34 cellular contexts compared by ENCODE assay signal in genomic region chrX:12322031-12322430, GRCh38.
DNase-seq lines count a peak whose midpoint lies in the region; ATAC-seq, FAIRE-seq and TF ChIP-seq lines count a peak whose summit lies in the region.
"Had no signal": no experiment of that assay in that cellular context is flagged by ENCODE, and none has a peak within 500 bp of the region (broad histone marks: within the 10 kb centered on the region; RNA-seq: fewer than 3 reads in every experiment).

No MANE protein-coding gene starts in this region.

- POLR2A ChIA-PET in HEK293 (lab: Yijun Ruan, JAX): no interaction called here

- H3K36me3 ChIP-seq in HEK293 (ENCODE audit: control insufficient read depth in 2 of 2, insufficient read depth in 1 of 2, low read length in 2 of 2): no peaks in the 10 kb centered on the region
- no peaks in the 10 kb centered on the region for H3K36me3 ChIP-seq in astrocyte (ENCODE audit: insufficient read depth, low read length)
- H3K36me3 ChIP-seq: BE2C; BLaER1; BLaER1 treated with 17β-estradiol and CSF1 and Interleukin-3, amounts not matched to agents 10 nM and 100 nM had no signal

- H3K9me3 ChIP-seq in HEK293 (ENCODE audit: control insufficient read depth, insufficient read depth, low read depth, low read length) (peaks cover 5% of the 10 kb centered on the region), astrocyte (ENCODE audit: insufficient read depth, low read depth, low read length) (no peaks in the 10 kb centered on the region)
- H3K9me3 ChIP-seq: A549, BE2C, BLaER1, Caco-2 had no signal

- H3K79me2 ChIP-seq in astrocyte (ENCODE audit: insufficient read depth, low read length): no peaks in the 10 kb centered on the region

- H3K36me3 Mint-ChIP-seq in activated naive CD4-positive, alpha-beta T cell treated with anti-CD3 and anti-CD28 coated beads, Interleukin-2, amount 10 ng/mL, durations not matched to agents 7 days and 5 days: no peaks in the 10 kb centered on the region
- H3K36me3 Mint-ChIP-seq in activated naive CD4-positive, alpha-beta T cell treated with anti-CD3 and anti-CD28 coated beads, Interleukin-2, amount 50 U/mL, for 72 hours: no peaks in the 10 kb centered on the region
- H3K36me3 Mint-ChIP-seq in astrocyte (ENCODE audit: low read depth, unreplicated experiment): no peaks in the 10 kb centered on the region
- H3K36me3 Mint-ChIP-seq: CD14-positive monocyte; CD4-positive, alpha-beta memory T cell; CD4-positive, CD25-positive, alpha-beta regulatory T cell; CD8-positive, alpha-beta memory T cell; CD8-positive, alpha-beta T cell had no signal

- no peak overlapping the region for H3K9ac ChIP-seq in astrocyte (ENCODE audit: low read length)
- H3K9ac ChIP-seq: BLaER1; BLaER1 treated with 17β-estradiol and CSF1 and Interleukin-3, amounts not matched to agents 10 nM and 100 nM had no signal

- CTCF ChIA-PET in activated naive CD4-positive, alpha-beta T cell treated with anti-CD3 and anti-CD28 coated beads, Interleukin-2, amount 10 ng/mL, durations not matched to agents 7 days and 5 days (lab: Charles Lee): no interaction called here
- CTCF ChIA-PET in HEK293 (lab: Yijun Ruan, JAX): interaction anchor here (0.6 kb wide), 1 partner anchor 459 kb away, joined by 6 read pairs; no protein-coding TSS in a partner anchor

- peak; percentile 74 for FAIRE-seq in astrocyte (lab: Jason Lieb, UNC)
- FAIRE-seq: A204.1, A549 had no signal

- no peak overlapping the region for H3K4me2 ChIP-seq in astrocyte (ENCODE audit: low read length)
- H3K4me2 ChIP-seq: A549; BLaER1; BLaER1 treated with 17β-estradiol and CSF1 and Interleukin-3, amounts not matched to agents 10 nM and 100 nM had no signal

- H3K4me1 Mint-ChIP-seq in activated naive CD4-positive, alpha-beta T cell treated with anti-CD3 and anti-CD28 coated beads, Interleukin-2, amount 10 ng/mL, durations not matched to agents 7 days and 5 days: no peaks in the 10 kb centered on the region
- no peaks in the 10 kb centered on the region for H3K4me1 Mint-ChIP-seq in astrocyte (ENCODE audit: low read depth, unreplicated experiment)
- H3K4me1 Mint-ChIP-seq: B cell; CD14-positive monocyte; CD4-positive, alpha-beta memory T cell; CD4-positive, CD25-positive, alpha-beta regulatory T cell; CD8-positive, alpha-beta memory T cell had no signal

- no peak overlapping the region for H3K27ac ChIP-seq in HEK293 (ENCODE audit: extremely low read depth, low read depth, low read length)
- no peak overlapping the region for H3K27ac ChIP-seq in astrocyte (ENCODE audit: low read depth, low read length)
- H3K27ac ChIP-seq: 22Rv1; A549; BLaER1; BLaER1 treated with 17β-estradiol and CSF1 and Interleukin-3, amounts not matched to agents 10 nM and 100 nM; C4-2B had no signal

- no peak overlapping the region for H2AFZ ChIP-seq in astrocyte (ENCODE audit: low read depth, low read length)

- no peaks in the 10 kb centered on the region for H3K27me3 ChIP-seq in astrocyte (ENCODE audit: insufficient read depth, low read length)
- H3K27me3 ChIP-seq: BE2C had no signal

- ATAC-seq in activated naive CD4-positive, alpha-beta T cell treated with anti-CD3 and anti-CD28 coated beads, Interleukin-2, amount 50 U/mL, for 72 hours: no peak
- ATAC-seq in GM18517 (IDR thresholded peaks at IDR 0.05; ENCODE audit: unreplicated experiment) (no peak), HG02870 (IDR thresholded peaks at IDR 0.05; ENCODE audit: unreplicated experiment) (no peak)
- ATAC-seq: A549; CD8-positive, alpha-beta T cell had no signal

- H3K27me3 Mint-ChIP-seq in activated naive CD4-positive, alpha-beta T cell treated with anti-CD3 and anti-CD28 coated beads, Interleukin-2, amount 10 ng/mL, durations not matched to agents 7 days and 5 days: no peaks in the 10 kb centered on the region
- H3K27me3 Mint-ChIP-seq in astrocyte (ENCODE audit: low read depth, unreplicated experiment): no peaks in the 10 kb centered on the region
- H3K27me3 Mint-ChIP-seq: B cell; CD4-positive, alpha-beta T cell; CD4-positive, CD25-positive, alpha-beta regulatory T cell; CD8-positive, alpha-beta memory T cell had no signal

- TF ChIP-seq CTCF in HEK293 (tag by site-specific recombination; IDR thresholded peaks at IDR 0.05) (no peak), astrocyte (IDR thresholded peaks at IDR 0.05; ENCODE audit: insufficient read depth, low read depth, low read length) (no peak)

- H4K20me1 ChIP-seq in astrocyte (ENCODE audit: insufficient read depth, low read length): no peaks in the 10 kb centered on the region
- H4K20me1 ChIP-seq: BLaER1 had no signal

- H3K27ac Mint-ChIP-seq in activated naive CD4-positive, alpha-beta T cell treated with anti-CD3 and anti-CD28 coated beads, Interleukin-2, amount 10 ng/mL, durations not matched to agents 7 days and 5 days: peak overlapping the region; percentile 17
- H3K27ac Mint-ChIP-seq in activated naive CD4-positive, alpha-beta T cell treated with anti-CD3 and anti-CD28 coated beads, Interleukin-2, amount 50 U/mL, for 72 hours: no peak overlapping the region
- H3K27ac Mint-ChIP-seq in astrocyte (ENCODE audit: unreplicated experiment): no peak overlapping the region
- H3K27ac Mint-ChIP-seq: B cell; CD14-positive monocyte; CD4-positive, alpha-beta memory T cell; CD4-positive, alpha-beta T cell; CD4-positive, CD25-positive, alpha-beta regulatory T cell; CD8-positive, alpha-beta memory T cell; CD8-positive, alpha-beta T cell had no signal

- no peaks in the 10 kb centered on the region for H3K9me3 Mint-ChIP-seq in activated naive CD4-positive, alpha-beta T cell treated with anti-CD3 and anti-CD28 coated beads, Interleukin-2, amount 10 ng/mL, durations not matched to agents 7 days and 5 days
- H3K9me3 Mint-ChIP-seq in activated naive CD4-positive, alpha-beta T cell treated with anti-CD3 and anti-CD28 coated beads, Interleukin-2, amount 50 U/mL, for 72 hours: no peaks in the 10 kb centered on the region
- peaks cover 4% of the 10 kb centered on the region for H3K9me3 Mint-ChIP-seq in astrocyte (ENCODE audit: unreplicated experiment)
- H3K9me3 Mint-ChIP-seq: CD4-positive, alpha-beta T cell; CD8-positive, alpha-beta T cell had no signal

- H3K4me1 ChIP-seq in HEK293 (ENCODE audit: control insufficient read depth, insufficient read depth, low read length) (peaks cover 18% of the 10 kb centered on the region), astrocyte (ENCODE audit: insufficient read depth, low read length) (no peaks in the 10 kb centered on the region)
- H3K4me1 ChIP-seq: A549; BE2C; BLaER1; BLaER1 treated with 17β-estradiol and CSF1 and Interleukin-3, amounts not matched to agents 10 nM and 100 nM; Caco-2 had no signal

- no peak overlapping the region for H3K4me3 Mint-ChIP-seq in activated naive CD4-positive, alpha-beta T cell treated with anti-CD3 and anti-CD28 coated beads, Interleukin-2, amount 10 ng/mL, durations not matched to agents 7 days and 5 days
- no peak overlapping the region for H3K4me3 Mint-ChIP-seq in astrocyte (ENCODE audit: unreplicated experiment)
- H3K4me3 Mint-ChIP-seq: B cell; CD14-positive monocyte; CD4-positive, alpha-beta memory T cell; CD4-positive, alpha-beta T cell; CD4-positive, CD25-positive, alpha-beta regulatory T cell; CD8-positive, alpha-beta memory T cell; CD8-positive, alpha-beta T cell had no signal

- no peak for DNase-seq in activated naive CD4-positive, alpha-beta T cell treated with anti-CD3 and anti-CD28 coated beads, Interleukin-2, amount 10 ng/mL, durations not matched to agents 7 days and 5 days
- DNase-seq in activated naive CD4-positive, alpha-beta T cell treated with anti-CD3 and anti-CD28 coated beads, Interleukin-2, amount 50 U/mL, for 72 hours (ENCODE audit: low spot score in 2 of 2): no peak
- no peak for DNase-seq in astrocyte (ENCODE audit: low read depth)
- DNase-seq: 8988T; ACHN; AML-193; BE2C; C1 segment of cervical spinal cord; Caco-2; Calu3; CD4-positive, alpha-beta memory T cell; CD4-positive, alpha-beta T cell; CD4-positive, CD25-positive, alpha-beta regulatory T cell; CD8-positive, alpha-beta memory T cell; CD8-positive, alpha-beta T cell; COR-L47; DMS 273 treated with DMSO at 0.1 percent for 48 hours; DMS153; DMS53; DMS79; DMS79 treated with DMSO at 0.1 percent for 48 hours; DND-41; EL had no signal

- H3K4me3 ChIP-seq in HEK293 (ENCODE audit: low read depth, low read length): no peak overlapping the region
- H3K4me3 ChIP-seq in astrocyte (ENCODE audit: insufficient read depth, low read depth, low read length): no peak overlapping the region
- H3K4me3 ChIP-seq: A549; BLaER1; BLaER1 treated with 17β-estradiol and CSF1 and Interleukin-3, amounts not matched to agents 10 nM and 100 nM had no signal

TF ChIP-seq in HEK293, 187 proteins besides CTCF, POLR2A, EP300 and RAD21 (continues in another document):
- no peak for TF ChIP-seq ZNF157 (tag by site-specific recombination; IDR thresholded peaks at IDR 0.05)
- TF ChIP-seq ZNF514 (tag by site-specific recombination; IDR thresholded peaks at IDR 0.05): peak; percentile 100
